ENCODE assay signal across 26 cellular contexts in the genomic region with DNA sequence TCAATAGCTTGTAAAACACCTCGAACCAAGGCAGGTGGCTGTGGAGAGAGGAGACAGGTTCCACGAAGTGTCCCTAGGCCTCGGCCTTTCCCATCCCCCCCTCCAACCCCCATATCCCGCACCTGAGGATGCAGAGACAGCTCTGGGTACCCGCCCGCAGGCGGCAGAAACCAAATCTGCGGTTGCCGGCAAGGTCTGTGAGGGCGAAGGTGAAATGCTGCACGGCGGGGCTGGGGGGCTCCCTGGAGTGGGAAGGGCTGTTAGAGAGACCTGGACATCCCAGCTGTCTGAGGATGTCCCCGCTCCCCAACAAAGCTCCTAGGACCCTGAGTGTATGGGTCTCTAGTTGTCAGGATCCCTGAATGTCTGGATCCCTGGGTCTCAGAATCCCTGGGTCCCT. TPM values are rescaled to one million over a fixed set of nuclear protein-coding genes. Genes with fewer than 3 reads are reported as not detected.
"Had no signal": no experiment of that assay in that cellular context is flagged by ENCODE, and none has a peak within 500 bp of the region (broad histone marks: within the 10 kb centered on the region; RNA-seq: fewer than 3 reads in every experiment).

No MANE protein-coding gene starts in this region.

- H3K27ac Mint-ChIP-seq: activated CD4-positive, alpha-beta memory T cell treated with anti-CD3 and anti-CD28 coated beads, Interleukin-2, amount 10 ng/mL, durations not matched to agents 7 days and 5 days; activated CD4-positive, alpha-beta T cell treated with anti-CD3 and anti-CD28 coated beads, Interleukin-2, amount 10 ng/mL, durations not matched to agents 24 days and 14 days; WTC11 had no signal

- H3K27me3 Mint-ChIP-seq: activated CD4-positive, alpha-beta memory T cell treated with anti-CD3 and anti-CD28 coated beads, Interleukin-2, amount 10 ng/mL, durations not matched to agents 7 days and 5 days; activated CD4-positive, alpha-beta T cell treated with anti-CD3 and anti-CD28 coated beads, Interleukin-2, amount 10 ng/mL, durations not matched to agents 24 days and 14 days; activated naive CD8-positive, alpha-beta T cell treated with anti-CD3 and anti-CD28 coated beads, Interleukin-2, amount 10 ng/mL, durations not matched to agents 7 days and 5 days; T-helper 17 cell had no signal

- H3K4me1 ChIP-seq: SJSA1 had no signal

- H3K4me3 Mint-ChIP-seq: activated CD4-positive, alpha-beta T cell treated with anti-CD3 and anti-CD28 coated beads, Interleukin-2, amount 10 ng/mL, durations not matched to agents 24 days and 14 days; WTC11 had no signal

- H3K9me3 Mint-ChIP-seq: activated CD4-positive, alpha-beta memory T cell treated with anti-CD3 and anti-CD28 coated beads, Interleukin-2, amount 10 ng/mL, durations not matched to agents 7 days and 5 days; activated CD4-positive, alpha-beta T cell treated with anti-CD3 and anti-CD28 coated beads, Interleukin-2, amount 10 ng/mL, durations not matched to agents 24 days and 14 days; activated naive CD8-positive, alpha-beta T cell treated with anti-CD3 and anti-CD28 coated beads, Interleukin-2, amount 10 ng/mL, durations not matched to agents 7 days and 5 days; WTC11 had no signal

- ATAC-seq: PC-3, SK-N-SH treated with all-trans-retinoic acid at 6 μM for 48 hours, T-helper 17 cell, WTC11 had no signal

- H3K27me3 ChIP-seq: adrenal gland, MG63 had no signal

- H3K27ac ChIP-seq: adrenal gland, SJSA1 had no signal

- FAIRE-seq: RCC 7860 had no signal

- DNase-seq: activated CD4-positive, alpha-beta memory T cell treated with anti-CD3 and anti-CD28 coated beads, Interleukin-2, amount 10 ng/mL, durations not matched to agents 7 days and 5 days; activated CD4-positive, alpha-beta T cell treated with anti-CD3 and anti-CD28 coated beads, Interleukin-2, amount 10 ng/mL, durations not matched to agents 24 days and 14 days; activated CD4-positive, CD25-positive, alpha-beta regulatory T cell treated with anti-CD3 and anti-CD28 coated beads, Interleukin-2, amount 50 U/mL, for 72 hours; activated naive CD4-positive, alpha-beta T cell treated with anti-CD3 and anti-CD28 coated beads, Interleukin-2, amount 50 U/mL, for 16 hours; activated naive CD8-positive, alpha-beta T cell treated with anti-CD3 and anti-CD28 coated beads, Interleukin-2, amount 10 ng/mL, durations not matched to agents 7 days and 5 days; activated T-cell treated with anti-CD3 and anti-CD28 coated beads for 4 hours; adrenal gland; anterior cingulate cortex; caudate nucleus; MG63; MV-4-11; NCI-H1105; NCI-H1436 treated with DMSO at 0.1 percent for 48 hours; NCI-H187; NCI-H2081; NCI-H446; NCI-H524; PC-3; SHP77; T-helper 17 cell; T-helper 9 cell had no signal

- H3K36me3 Mint-ChIP-seq: WTC11 had no signal

- H3K9me3 ChIP-seq: adrenal gland, MG63, SJSA1 had no signal

- H3K36me3 ChIP-seq: adrenal gland, MG63, SJSA1 had no signal

- H3K4me3 ChIP-seq: adrenal gland, MG63, SJSA1 had no signal

RNA-seq across cellular contexts. Expression of a gene that starts 2.8 kb away (rescaled TPM):
- total RNA-seq: chondrocyte, PC-3, SJSA1 had no signal

RNA-seq across cellular contexts. Expression of a gene that starts 14.7 kb away (rescaled TPM):
- total RNA-seq: SJSA1 had no signal

RNA-seq across cellular contexts. Expression of a gene that starts 23.3 kb away (rescaled TPM):
- total RNA-seq: SJSA1 had no signal

RNA-seq across cellular contexts. Expression of a gene that starts 45.3 kb away (rescaled TPM):
- total RNA-seq: activated CD4-positive, alpha-beta memory T cell treated with anti-CD3 and anti-CD28 coated beads, Interleukin-2, amount 10 ng/mL, durations not matched to agents 7 days and 5 days; SJSA1; T-helper 17 cell had no signal
